Comparison of ENCODE assay signal across 18 cellular contexts in the genomic region with DNA sequence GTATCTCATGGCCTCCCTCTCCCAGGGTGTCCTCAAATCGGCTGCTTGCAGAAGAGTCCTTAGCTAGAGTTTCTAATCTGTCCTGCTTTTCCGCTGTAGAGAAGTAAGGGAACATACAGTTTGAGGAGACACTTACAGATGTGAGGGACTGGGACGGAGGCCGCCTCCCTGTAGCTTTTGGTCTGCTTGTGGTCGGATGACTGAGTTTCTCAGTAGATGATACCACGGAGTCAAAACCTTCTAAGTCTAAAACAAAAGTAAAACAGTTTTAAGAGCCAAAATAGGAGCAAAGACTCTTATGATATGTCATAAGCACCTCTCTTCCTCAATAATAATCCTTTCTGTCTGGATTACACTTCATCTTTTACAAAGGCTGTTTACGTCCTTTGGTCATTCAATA. TPM values are rescaled to one million over a fixed set of nuclear protein-coding genes. Genes with fewer than 3 reads are reported as not detected.
DNase-seq lines count a peak whose midpoint lies in the region; ATAC-seq lines count a peak whose summit lies in the region.
"Had no signal": no experiment of that assay in that cellular context is flagged by ENCODE, and none has a peak within 500 bp of the region (broad histone marks: within the 10 kb centered on the region; RNA-seq: fewer than 3 reads in every experiment).

No MANE protein-coding gene starts in this region.

- POLR2A ChIA-PET in T-cell (lab: Charles Lee): interaction anchor here in 1 of 2 donors (0.5 kb wide), 1 partner anchor 10 kb away, joined by 4 read pairs; no protein-coding TSS in a partner anchor

- DNase-seq in stimulated activated CD4-positive, alpha-beta T cell treated with anti-CD3 and anti-CD28 coated beads, Interleukin-15, amount 100 ng/mL, for 24 hours: peak; percentile 49
- DNase-seq in stimulated activated CD4-positive, alpha-beta T cell treated with anti-CD3 and anti-CD28 coated beads, Interleukin-4, amount 100 ng/mL, for 1 hour: no peak
- DNase-seq in T-cell (no peak), NCI-H1694 (lab: John Stamatoyannopoulos, UW) (no peak)
- peak; percentile 21 for DNase-seq in activated naive CD8-positive, alpha-beta T cell treated with anti-CD3 and anti-CD28 coated beads for 36 hours
- DNase-seq: activated gamma-delta T cell, cerebellar nuclear complex, DMS53, foreskin melanocyte, GF-D8, hippocampal formation, NCI-H187 treated with DMSO at 0.1 percent for 48 hours, NCI-H2227 treated with DMSO at 0.1 percent for 48 hours, NCI-H774, SHP77 had no signal

- ATAC-seq in T-cell (replicated peaks in 1 of 4): no peak
- ATAC-seq in GM21619 (IDR thresholded peaks at IDR 0.05; ENCODE audit: unreplicated experiment): no peak
- no peak for ATAC-seq in HG03045 (IDR thresholded peaks at IDR 0.05; ENCODE audit: unreplicated experiment)

- peaks cover 32% of the 10 kb centered on the region for H3K36me3 Mint-ChIP-seq in T-cell
- peaks cover 17% of the 10 kb centered on the region for H3K36me3 Mint-ChIP-seq in activated naive CD8-positive, alpha-beta T cell treated with anti-CD3 and anti-CD28 coated beads for 36 hours

- peak overlapping the region in 2 of 3 donors; percentile 11 to 17 for H3K4me3 Mint-ChIP-seq in T-cell
- H3K4me3 Mint-ChIP-seq in activated naive CD8-positive, alpha-beta T cell treated with anti-CD3 and anti-CD28 coated beads for 36 hours: peak overlapping the region; percentile 34
- H3K4me3 Mint-ChIP-seq: CD4-positive, CD25-positive, alpha-beta regulatory T cell had no signal

- H3K4me1 Mint-ChIP-seq in T-cell: peaks cover 0 to 28% (median 4%) of the 10 kb centered on the region in 3 donors
- peaks cover 32% of the 10 kb centered on the region for H3K4me1 Mint-ChIP-seq in activated naive CD8-positive, alpha-beta T cell treated with anti-CD3 and anti-CD28 coated beads for 36 hours

- H3K9me3 Mint-ChIP-seq in T-cell: no peaks in the 10 kb centered on the region
- peaks cover 1% of the 10 kb centered on the region for H3K9me3 Mint-ChIP-seq in activated naive CD8-positive, alpha-beta T cell treated with anti-CD3 and anti-CD28 coated beads for 36 hours
- H3K9me3 Mint-ChIP-seq: CD4-positive, CD25-positive, alpha-beta regulatory T cell had no signal

- H3K27me3 Mint-ChIP-seq in T-cell: peaks cover 0 to 9% of the 10 kb centered on the region in 2 donors
- H3K27me3 Mint-ChIP-seq in activated naive CD8-positive, alpha-beta T cell treated with anti-CD3 and anti-CD28 coated beads for 36 hours: no peaks in the 10 kb centered on the region
- H3K27me3 Mint-ChIP-seq: CD4-positive, CD25-positive, alpha-beta regulatory T cell had no signal

- CTCF ChIA-PET in T-cell (lab: Charles Lee): no interaction called here

- peak overlapping the region; percentile 64 to 78 for H3K27ac Mint-ChIP-seq in T-cell
- H3K27ac Mint-ChIP-seq in activated naive CD8-positive, alpha-beta T cell treated with anti-CD3 and anti-CD28 coated beads for 36 hours: peak overlapping the region; percentile 84

RNA-seq across cellular contexts. Expression of gene MAP3K15, which starts 34.5 kb away (rescaled TPM):
- total RNA-seq in T-cell: under 1 TPM in 2 of 5 donors, not detected in 3; 0.09 to 0.23 TPM
- total RNA-seq in activated naive CD8-positive, alpha-beta T cell treated with anti-CD3 and anti-CD28 coated beads for 36 hours: 1 to 10 TPM; 1.1 to 1.5 TPM
- total RNA-seq: CD4-positive, CD25-positive, alpha-beta regulatory T cell had no signal

Comparison
In these comparisons a context has a peak if more than half of its experiments do, and no peak if none do; other contexts are left out.
1. DNase-seq: peak in stimulated activated CD4-positive, alpha-beta T cell treated with anti-CD3 and anti-CD28 coated beads, Interleukin-15, amount 100 ng/mL, for 24 hours (single experiment) and activated naive CD8-positive, alpha-beta T cell treated with anti-CD3 and anti-CD28 coated beads for 36 hours (single experiment); none in stimulated activated CD4-positive, alpha-beta T cell treated with anti-CD3 and anti-CD28 coated beads, Interleukin-4, amount 100 ng/mL, for 1 hour (single experiment), T-cell (0 of 34) and NCI-H1694 (single experiment).